1 cellular context compared by ENCODE assay signal in the genomic region with DNA sequence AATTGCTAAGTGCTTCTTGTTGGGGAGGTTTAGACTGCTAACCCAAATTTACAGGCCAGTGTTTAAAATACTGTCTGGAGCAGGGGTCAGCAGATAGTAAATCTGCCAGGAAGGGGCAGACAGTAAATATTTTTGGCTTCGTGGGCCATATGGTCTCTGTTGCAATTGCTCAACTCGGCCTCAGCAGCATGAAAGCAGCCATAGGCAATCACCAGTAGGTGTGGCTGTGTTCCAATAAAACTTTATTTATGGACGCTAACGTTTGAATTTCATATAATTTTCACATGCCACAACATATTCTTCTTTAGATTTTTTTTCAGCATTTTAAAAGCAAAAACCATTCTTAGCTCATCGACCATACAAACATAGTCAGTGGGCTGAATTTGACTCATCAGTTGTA.
A peak's percentile ranks its signal among the peaks of the same experiment; 100 is the strongest.
TF ChIP-seq lines count a peak whose summit lies in the region.

No MANE protein-coding gene starts in this region.

TF ChIP-seq in HEK293, 187 proteins besides CTCF, POLR2A, EP300 and RAD21 (continued from another document):
- TF ChIP-seq, protein P1, sequence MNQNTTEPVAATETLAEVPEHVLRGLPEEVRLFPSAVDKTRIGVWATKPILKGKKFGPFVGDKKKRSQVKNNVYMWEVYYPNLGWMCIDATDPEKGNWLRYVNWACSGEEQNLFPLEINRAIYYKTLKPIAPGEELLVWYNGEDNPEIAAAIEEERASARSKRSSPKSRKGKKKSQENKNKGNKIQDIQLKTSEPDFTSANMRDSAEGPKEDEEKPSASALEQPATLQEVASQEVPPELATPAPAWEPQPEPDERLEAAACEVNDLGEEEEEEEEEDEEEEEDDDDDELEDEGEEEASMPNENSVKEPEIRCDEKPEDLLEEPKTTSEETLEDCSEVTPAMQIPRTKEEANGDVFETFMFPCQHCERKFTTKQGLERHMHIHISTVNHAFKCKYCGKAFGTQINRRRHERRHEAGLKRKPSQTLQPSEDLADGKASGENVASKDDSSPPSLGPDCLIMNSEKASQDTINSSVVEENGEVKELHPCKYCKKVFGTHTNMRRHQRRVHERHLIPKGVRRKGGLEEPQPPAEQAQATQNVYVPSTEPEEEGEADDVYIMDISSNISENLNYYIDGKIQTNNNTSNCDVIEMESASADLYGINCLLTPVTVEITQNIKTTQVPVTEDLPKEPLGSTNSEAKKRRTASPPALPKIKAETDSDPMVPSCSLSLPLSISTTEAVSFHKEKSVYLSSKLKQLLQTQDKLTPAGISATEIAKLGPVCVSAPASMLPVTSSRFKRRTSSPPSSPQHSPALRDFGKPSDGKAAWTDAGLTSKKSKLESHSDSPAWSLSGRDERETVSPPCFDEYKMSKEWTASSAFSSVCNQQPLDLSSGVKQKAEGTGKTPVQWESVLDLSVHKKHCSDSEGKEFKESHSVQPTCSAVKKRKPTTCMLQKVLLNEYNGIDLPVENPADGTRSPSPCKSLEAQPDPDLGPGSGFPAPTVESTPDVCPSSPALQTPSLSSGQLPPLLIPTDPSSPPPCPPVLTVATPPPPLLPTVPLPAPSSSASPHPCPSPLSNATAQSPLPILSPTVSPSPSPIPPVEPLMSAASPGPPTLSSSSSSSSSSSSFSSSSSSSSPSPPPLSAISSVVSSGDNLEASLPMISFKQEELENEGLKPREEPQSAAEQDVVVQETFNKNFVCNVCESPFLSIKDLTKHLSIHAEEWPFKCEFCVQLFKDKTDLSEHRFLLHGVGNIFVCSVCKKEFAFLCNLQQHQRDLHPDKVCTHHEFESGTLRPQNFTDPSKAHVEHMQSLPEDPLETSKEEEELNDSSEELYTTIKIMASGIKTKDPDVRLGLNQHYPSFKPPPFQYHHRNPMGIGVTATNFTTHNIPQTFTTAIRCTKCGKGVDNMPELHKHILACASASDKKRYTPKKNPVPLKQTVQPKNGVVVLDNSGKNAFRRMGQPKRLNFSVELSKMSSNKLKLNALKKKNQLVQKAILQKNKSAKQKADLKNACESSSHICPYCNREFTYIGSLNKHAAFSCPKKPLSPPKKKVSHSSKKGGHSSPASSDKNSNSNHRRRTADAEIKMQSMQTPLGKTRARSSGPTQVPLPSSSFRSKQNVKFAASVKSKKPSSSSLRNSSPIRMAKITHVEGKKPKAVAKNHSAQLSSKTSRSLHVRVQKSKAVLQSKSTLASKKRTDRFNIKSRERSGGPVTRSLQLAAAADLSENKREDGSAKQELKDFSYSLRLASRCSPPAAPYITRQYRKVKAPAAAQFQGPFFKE (tag by site-specific recombination; IDR thresholded peaks at IDR 0.05; ENCODE audit: borderline replicate concordance): no peak
- TF ChIP-seq KLF10 (tag by site-specific recombination; IDR thresholded peaks at IDR 0.05) (no peak), ZNF341 (tag by site-specific recombination; IDR thresholded peaks at IDR 0.05; ENCODE audit: low read depth) (no peak), KLF8 (tag by site-specific recombination; IDR thresholded peaks at IDR 0.05) (no peak), FEZF1 (tag by site-specific recombination; IDR thresholded peaks at IDR 0.05) (peak; percentile 66)
- TF ChIP-seq, protein P2, sequence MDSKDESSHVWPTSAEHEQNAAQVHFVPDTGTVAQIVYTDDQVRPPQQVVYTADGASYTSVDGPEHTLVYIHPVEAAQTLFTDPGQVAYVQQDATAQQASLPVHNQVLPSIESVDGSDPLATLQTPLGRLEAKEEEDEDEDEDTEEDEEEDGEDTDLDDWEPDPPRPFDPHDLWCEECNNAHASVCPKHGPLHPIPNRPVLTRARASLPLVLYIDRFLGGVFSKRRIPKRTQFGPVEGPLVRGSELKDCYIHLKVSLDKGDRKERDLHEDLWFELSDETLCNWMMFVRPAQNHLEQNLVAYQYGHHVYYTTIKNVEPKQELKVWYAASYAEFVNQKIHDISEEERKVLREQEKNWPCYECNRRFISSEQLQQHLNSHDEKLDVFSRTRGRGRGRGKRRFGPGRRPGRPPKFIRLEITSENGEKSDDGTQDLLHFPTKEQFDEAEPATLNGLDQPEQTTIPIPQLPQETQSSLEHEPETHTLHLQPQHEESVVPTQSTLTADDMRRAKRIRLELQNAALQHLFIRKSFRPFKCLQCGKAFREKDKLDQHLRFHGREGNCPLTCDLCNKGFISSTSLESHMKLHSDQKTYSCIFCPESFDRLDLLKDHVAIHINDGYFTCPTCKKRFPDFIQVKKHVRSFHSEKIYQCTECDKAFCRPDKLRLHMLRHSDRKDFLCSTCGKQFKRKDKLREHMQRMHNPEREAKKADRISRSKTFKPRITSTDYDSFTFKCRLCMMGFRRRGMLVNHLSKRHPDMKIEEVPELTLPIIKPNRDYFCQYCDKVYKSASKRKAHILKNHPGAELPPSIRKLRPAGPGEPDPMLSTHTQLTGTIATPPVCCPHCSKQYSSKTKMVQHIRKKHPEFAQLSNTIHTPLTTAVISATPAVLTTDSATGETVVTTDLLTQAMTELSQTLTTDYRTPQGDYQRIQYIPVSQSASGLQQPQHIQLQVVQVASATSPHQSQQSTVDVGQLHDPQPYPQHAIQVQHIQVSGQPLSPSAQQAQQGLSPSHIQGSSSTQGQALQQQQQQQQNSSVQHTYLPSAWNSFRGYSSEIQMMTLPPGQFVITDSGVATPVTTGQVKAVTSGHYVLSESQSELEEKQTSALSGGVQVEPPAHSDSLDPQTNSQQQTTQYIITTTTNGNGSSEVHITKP (tag by site-specific recombination; IDR thresholded peaks at IDR 0.05): no peak
- TF ChIP-seq, protein P3, sequence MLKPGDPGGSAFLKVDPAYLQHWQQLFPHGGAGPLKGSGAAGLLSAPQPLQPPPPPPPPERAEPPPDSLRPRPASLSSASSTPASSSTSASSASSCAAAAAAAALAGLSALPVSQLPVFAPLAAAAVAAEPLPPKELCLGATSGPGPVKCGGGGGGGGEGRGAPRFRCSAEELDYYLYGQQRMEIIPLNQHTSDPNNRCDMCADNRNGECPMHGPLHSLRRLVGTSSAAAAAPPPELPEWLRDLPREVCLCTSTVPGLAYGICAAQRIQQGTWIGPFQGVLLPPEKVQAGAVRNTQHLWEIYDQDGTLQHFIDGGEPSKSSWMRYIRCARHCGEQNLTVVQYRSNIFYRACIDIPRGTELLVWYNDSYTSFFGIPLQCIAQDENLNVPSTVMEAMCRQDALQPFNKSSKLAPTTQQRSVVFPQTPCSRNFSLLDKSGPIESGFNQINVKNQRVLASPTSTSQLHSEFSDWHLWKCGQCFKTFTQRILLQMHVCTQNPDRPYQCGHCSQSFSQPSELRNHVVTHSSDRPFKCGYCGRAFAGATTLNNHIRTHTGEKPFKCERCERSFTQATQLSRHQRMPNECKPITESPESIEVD (tag by site-specific recombination; IDR thresholded peaks at IDR 0.05): 0 out of 2 replicates have a peak, but pooled peaks have one; percentile 10
